In the genomic region with DNA sequence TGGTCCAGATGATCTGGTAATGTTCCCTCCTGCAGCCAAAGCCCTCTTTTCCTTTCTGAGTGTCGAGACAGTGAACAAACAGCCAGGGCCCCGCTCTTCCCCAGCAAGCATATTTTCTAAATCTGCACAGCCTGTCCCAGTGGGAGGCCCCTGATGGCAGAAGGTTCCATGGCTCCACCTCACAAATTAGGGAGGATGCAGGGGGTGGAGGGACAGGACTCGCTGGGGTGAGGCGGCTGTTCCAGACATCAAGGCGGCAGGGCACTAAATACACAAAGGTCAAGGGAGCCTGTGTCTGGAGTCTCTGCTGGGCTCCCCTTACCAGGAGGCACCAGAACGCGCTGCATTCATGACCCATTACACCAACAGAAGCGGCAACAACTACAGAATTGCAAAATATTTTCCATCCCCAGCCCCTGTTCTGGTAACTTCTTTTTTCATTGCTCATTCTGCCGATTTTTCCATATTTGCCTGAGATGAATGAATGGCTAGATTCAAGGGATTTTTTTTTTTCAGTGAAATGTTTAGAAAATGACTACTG, we compare ENCODE assay signal across 1 cellular context.
TF ChIP-seq lines count a peak whose summit lies in the region.

No MANE protein-coding gene starts in this region.

TF ChIP-seq in WTC11, 78 proteins besides CTCF, POLR2A, EP300 and RAD21 (continued from another document):
- TF ChIP-seq, protein P1, sequence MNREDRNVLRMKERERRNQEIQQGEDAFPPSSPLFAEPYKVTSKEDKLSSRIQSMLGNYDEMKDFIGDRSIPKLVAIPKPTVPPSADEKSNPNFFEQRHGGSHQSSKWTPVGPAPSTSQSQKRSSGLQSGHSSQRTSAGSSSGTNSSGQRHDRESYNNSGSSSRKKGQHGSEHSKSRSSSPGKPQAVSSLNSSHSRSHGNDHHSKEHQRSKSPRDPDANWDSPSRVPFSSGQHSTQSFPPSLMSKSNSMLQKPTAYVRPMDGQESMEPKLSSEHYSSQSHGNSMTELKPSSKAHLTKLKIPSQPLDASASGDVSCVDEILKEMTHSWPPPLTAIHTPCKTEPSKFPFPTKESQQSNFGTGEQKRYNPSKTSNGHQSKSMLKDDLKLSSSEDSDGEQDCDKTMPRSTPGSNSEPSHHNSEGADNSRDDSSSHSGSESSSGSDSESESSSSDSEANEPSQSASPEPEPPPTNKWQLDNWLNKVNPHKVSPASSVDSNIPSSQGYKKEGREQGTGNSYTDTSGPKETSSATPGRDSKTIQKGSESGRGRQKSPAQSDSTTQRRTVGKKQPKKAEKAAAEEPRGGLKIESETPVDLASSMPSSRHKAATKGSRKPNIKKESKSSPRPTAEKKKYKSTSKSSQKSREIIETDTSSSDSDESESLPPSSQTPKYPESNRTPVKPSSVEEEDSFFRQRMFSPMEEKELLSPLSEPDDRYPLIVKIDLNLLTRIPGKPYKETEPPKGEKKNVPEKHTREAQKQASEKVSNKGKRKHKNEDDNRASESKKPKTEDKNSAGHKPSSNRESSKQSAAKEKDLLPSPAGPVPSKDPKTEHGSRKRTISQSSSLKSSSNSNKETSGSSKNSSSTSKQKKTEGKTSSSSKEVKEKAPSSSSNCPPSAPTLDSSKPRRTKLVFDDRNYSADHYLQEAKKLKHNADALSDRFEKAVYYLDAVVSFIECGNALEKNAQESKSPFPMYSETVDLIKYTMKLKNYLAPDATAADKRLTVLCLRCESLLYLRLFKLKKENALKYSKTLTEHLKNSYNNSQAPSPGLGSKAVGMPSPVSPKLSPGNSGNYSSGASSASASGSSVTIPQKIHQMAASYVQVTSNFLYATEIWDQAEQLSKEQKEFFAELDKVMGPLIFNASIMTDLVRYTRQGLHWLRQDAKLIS (CRISPR knock-in tag; IDR thresholded peaks at IDR 0.05; ENCODE audit: borderline replicate concordance), result no peak
